13 cellular contexts compared by ENCODE assay signal in genomic region chr12:17108877-17109520, GRCh38.
DNase-seq lines count a peak whose midpoint lies in the region; TF ChIP-seq lines count a peak whose summit lies in the region.
"Had no signal": no experiment of that assay in that cellular context is flagged by ENCODE, and none has a peak within 500 bp of the region (broad histone marks: within the 10 kb centered on the region; RNA-seq: fewer than 3 reads in every experiment).

No MANE protein-coding gene starts in this region.

- BruUV-seq in OCI-LY7 (replicated peaks; lab: Mats Ljungman, UMichigan) = no TSS peak

- TF ChIP-seq CTCF in DOHH2 (IDR thresholded peaks at IDR 0.05; ENCODE audit: low read depth, low read length, poor library complexity, severe bottlenecking) = no peak
- no peak for TF ChIP-seq CTCF in OCI-LY7 (conservative IDR thresholded peaks at IDR 0.05; ENCODE audit: low read length)
- TF ChIP-seq CTCF in uterus (IDR thresholded peaks at IDR 0.05) = no peak

- H3K4me2 ChIP-seq in DOHH2 (ENCODE audit: low read length) = peak overlapping the region; percentile 23
- peak overlapping the region; percentile 65 for H3K4me2 ChIP-seq in OCI-LY7 (ENCODE audit: low read length)

- DNase-seq in NCI-H1436 treated with DMSO at 0.1 percent for 48 hours (lab: John Stamatoyannopoulos, UW) (peak; percentile 19), OCI-LY7 (ENCODE audit: low spot score) (peak; percentile 91), glomerular visceral epithelial cell (ENCODE audit: extremely low spot score) (peak; percentile 82), NCI-H2196 treated with DMSO at 0.1 percent for 48 hours (lab: John Stamatoyannopoulos, UW; ENCODE audit: unreplicated experiment) (no peak), uterus (no peak), amygdala (lab: John Stamatoyannopoulos, UW) (no peak), GM03348 (ENCODE audit: low spot score) (no peak)
- DNase-seq: activated T-cell treated with anti-CD3 and anti-CD28 coated beads for 4 hours; adrenal gland; BE2C; MV-4-11; stimulated activated naive CD4-positive, alpha-beta T cell treated with Interleukin-2 at 50 U/mL for 16 hours had no signal

- POLR2A ChIA-PET in OCI-LY7 (lab: Charles Lee) = interaction anchor here (0.7 to 1.9 kb wide), 5 partner anchors 8 to 1236 kb away, joined by 3 to 4 read pairs (median 3); no protein-coding TSS in a partner anchor

- H4K20me1 ChIP-seq in DOHH2 (ENCODE audit: control insufficient read depth, insufficient read depth, low read depth, low read length) (no peaks in the 10 kb centered on the region), OCI-LY7 (ENCODE audit: insufficient read depth, low read length) (no peaks in the 10 kb centered on the region)

- H3K4me3 ChIP-seq in DOHH2 (ENCODE audit: low read length) (0 out of 2 replicates have a peak overlapping the region, but pooled peaks have one; percentile 5), OCI-LY7 (ENCODE audit: low read depth, low read length, poor library complexity, severe bottlenecking) (peak overlapping the region; percentile 7), uterus (no peak overlapping the region)
- H3K4me3 ChIP-seq: adrenal gland had no signal

- CTCF ChIA-PET in OCI-LY7 (lab: Charles Lee; ENCODE audit: unreplicated experiment) = interaction anchor here (1.0 kb wide), 1 partner anchor 26 kb away, joined by 3 read pairs; no protein-coding TSS in a partner anchor

- H3K79me2 ChIP-seq in DOHH2 (ENCODE audit: control insufficient read depth, low read length) = no peaks in the 10 kb centered on the region
- no peaks in the 10 kb centered on the region for H3K79me2 ChIP-seq in OCI-LY7 (ENCODE audit: insufficient read depth, low read depth, low read length)

- TF ChIP-seq POLR2A in uterus (IDR thresholded peaks at IDR 0.05) = no peak

- H3K36me3 ChIP-seq in DOHH2 (ENCODE audit: control insufficient read depth, low read length) (no peaks in the 10 kb centered on the region), OCI-LY7 (ENCODE audit: insufficient read depth, low read length) (peaks cover under 1% of the 10 kb centered on the region; the same call in 1 of the 2 replicates), uterus (no peaks in the 10 kb centered on the region)
- H3K36me3 ChIP-seq: adrenal gland, BE2C had no signal

- H3K27me3 ChIP-seq in DOHH2 (ENCODE audit: control insufficient read depth, low read length) (no peaks in the 10 kb centered on the region), uterus (no peaks in the 10 kb centered on the region)
- H3K27me3 ChIP-seq: adrenal gland, BE2C had no signal

- no peaks in the 10 kb centered on the region for H3F3A ChIP-seq in DOHH2 (ENCODE audit: control insufficient read depth, insufficient read depth)

- H3K9me2 ChIP-seq in DOHH2 (replicated peaks; ENCODE audit: control insufficient read depth, low read length) (no peaks in the 10 kb centered on the region), OCI-LY7 (ENCODE audit: insufficient read depth, low read length) (no peaks in the 10 kb centered on the region)

- H3K27ac ChIP-seq in DOHH2 (ENCODE audit: low read depth, low read length) = peak overlapping the region; percentile 31
- H3K27ac ChIP-seq in OCI-LY7 (ENCODE audit: low read depth, low read length, poor library complexity, severe bottlenecking) = peak overlapping the region; percentile 88
- no peak overlapping the region for H3K27ac ChIP-seq in uterus
- H3K27ac ChIP-seq: adrenal gland had no signal

- peaks cover 13% of the 10 kb centered on the region for H3K4me1 ChIP-seq in DOHH2 (ENCODE audit: control insufficient read depth, low read length)
- H3K4me1 ChIP-seq in OCI-LY7 (ENCODE audit: insufficient read depth, low read length, poor library complexity, severe bottlenecking) = peaks cover 50% of the 10 kb centered on the region
- no peaks in the 10 kb centered on the region for H3K4me1 ChIP-seq in uterus
- H3K4me1 ChIP-seq: adrenal gland, BE2C had no signal

- no peaks in the 10 kb centered on the region for H3K9me3 ChIP-seq in DOHH2 (ENCODE audit: control insufficient read depth, insufficient read depth, low read length)
- H3K9me3 ChIP-seq in OCI-LY7 (ENCODE audit: low read length) = 0 out of 2 replicates have a peak, but pooled peaks cover 4% of the 10 kb centered on the region
- no peaks in the 10 kb centered on the region for H3K9me3 ChIP-seq in uterus
- H3K9me3 ChIP-seq: adrenal gland, BE2C had no signal

- peak overlapping the region; percentile 79 for H2AFZ ChIP-seq in OCI-LY7 (ENCODE audit: low read length)

- intact Hi-C loops in OCI-LY7 (cut with micrococcal nuclease; ENCODE audit: unreplicated experiment) = no loop called here
- intact Hi-C loops in uterus (cut with DNase I; ENCODE audit: low total_unique reads) = no loop called here

Comparison
In these comparisons a context has a peak if more than half of its experiments do, and no peak if none do; other contexts are left out.
1. H3K27ac ChIP-seq: peak in DOHH2 (single experiment) and OCI-LY7 (single experiment); none in uterus (0 of 2).
2. H3K4me3 ChIP-seq: peak in DOHH2 (single experiment) and OCI-LY7 (single experiment); none in uterus (0 of 2).
3. DNase-seq: peak in NCI-H1436 treated with DMSO at 0.1 percent for 48 hours (single experiment), OCI-LY7 (single experiment) and glomerular visceral epithelial cell (single experiment); none in NCI-H2196 treated with DMSO at 0.1 percent for 48 hours (single experiment), uterus (0 of 2), amygdala (0 of 56) and GM03348 (single experiment).